27 cellular contexts compared by ENCODE assay signal in genomic region chr3:67998222-67998760, GRCh38.
"Had no signal": no experiment of that assay in that cellular context is flagged by ENCODE, and none has a peak within 500 bp of the region (broad histone marks: within the 10 kb centered on the region; RNA-seq: fewer than 3 reads in every experiment).

No MANE protein-coding gene starts in this region.

- H3K9me3 ChIP-seq: colonic mucosa, gastrocnemius medialis, thoracic aorta, tibial nerve had no signal

- H3K4me1 Mint-ChIP-seq: central memory CD8-positive, alpha-beta T cell; endodermal cell; mesothelial cell of epicardium; naive thymus-derived CD4-positive, alpha-beta T cell; nephron; stimulated activated memory B cell treated with anti-CD40 and anti-IgM and Interleukin-4, amounts not matched to agents 10 μg/mL and 1 μg/mL and 100 μg/mL, for 72 hours had no signal

- H3K27ac Mint-ChIP-seq: dendritic cell treated with granulocyte-macrophage colony-stimulating factor and Interleukin-4, amounts not matched to agents 40 ng/mL and 50 ng/mL, for 4 days; endodermal cell; mesothelial cell of epicardium; naive thymus-derived CD4-positive, alpha-beta T cell; nephron; stimulated activated memory B cell treated with anti-CD40 and anti-IgM and Interleukin-4, amounts not matched to agents 10 μg/mL and 1 μg/mL and 100 μg/mL, for 72 hours had no signal

- H3K36me3 Mint-ChIP-seq: mesothelial cell of epicardium; stimulated activated memory B cell treated with anti-CD40 and anti-IgM and Interleukin-4, amounts not matched to agents 10 μg/mL and 1 μg/mL and 100 μg/mL, for 72 hours had no signal

- ATAC-seq: esophagus mucosa; gastrocnemius medialis; left lobe of liver; naive thymus-derived CD4-positive, alpha-beta T cell; sciatic nerve; stimulated activated memory B cell treated with anti-CD40 and anti-IgM and Interleukin-4, amounts not matched to agents 10 μg/mL and 1 μg/mL and 100 μg/mL, for 72 hours; stimulated activated naive CD8-positive, alpha-beta T cell treated with anti-CD3 and anti-CD28 coated beads, Interleukin-15, Interleukin-2, amounts not matched to agents 100 U/mL and 50 U/mL, for 24 hours had no signal

- H3K4me3 ChIP-seq: colonic mucosa, gastrocnemius medialis, thoracic aorta, tibial nerve, upper lobe of left lung had no signal

- H3K36me3 ChIP-seq: colonic mucosa, gastrocnemius medialis, thoracic aorta, tibial nerve, upper lobe of left lung had no signal

- H3K4me1 ChIP-seq: colonic mucosa, gastrocnemius medialis, tibial nerve, upper lobe of left lung had no signal

- H3K4me3 Mint-ChIP-seq: central memory CD8-positive, alpha-beta T cell; dendritic cell treated with granulocyte-macrophage colony-stimulating factor and Interleukin-4, amounts not matched to agents 40 ng/mL and 50 ng/mL, for 4 days; endodermal cell; mesothelial cell of epicardium; naive thymus-derived CD4-positive, alpha-beta T cell; nephron; stimulated activated memory B cell treated with anti-CD40 and anti-IgM and Interleukin-4, amounts not matched to agents 10 μg/mL and 1 μg/mL and 100 μg/mL, for 72 hours had no signal

- DNase-seq: colonic mucosa; effector CD8-positive, alpha-beta T cell; endodermal cell; foreskin fibroblast; gastrocnemius medialis; head of caudate nucleus; mesenchymal stem cell; naive thymus-derived CD4-positive, alpha-beta T cell; nucleus accumbens; posterior cingulate gyrus; stimulated activated CD4-positive, alpha-beta T cell treated with anti-CD3 and anti-CD28 coated beads, Interleukin-2, amount 100 ng/mL, for 24 hours; stimulated activated CD4-positive, alpha-beta T cell treated with anti-CD3 and anti-CD28 coated beads, Interleukin-4, amount 100 ng/mL, for 24 hours; stimulated activated naive CD8-positive, alpha-beta T cell treated with anti-CD3 and anti-CD28 coated beads, Interleukin-15, Interleukin-2, amounts not matched to agents 100 U/mL and 50 U/mL, for 24 hours; upper lobe of left lung had no signal

- FAIRE-seq: keratinocyte, urothelium cell line had no signal

- H3K27me3 ChIP-seq: colonic mucosa, upper lobe of left lung had no signal

- H3K27me3 Mint-ChIP-seq: dendritic cell treated with granulocyte-macrophage colony-stimulating factor and Interleukin-4, amounts not matched to agents 40 ng/mL and 50 ng/mL, for 4 days; stimulated activated memory B cell treated with anti-CD40 and anti-IgM and Interleukin-4, amounts not matched to agents 10 μg/mL and 1 μg/mL and 100 μg/mL, for 72 hours had no signal

- H3K27ac ChIP-seq: colonic mucosa, epithelial cell of prostate, gastrocnemius medialis, thoracic aorta, tibial nerve, upper lobe of left lung had no signal
